Comparison of ENCODE assay signal across 31 cellular contexts in the genomic region with DNA sequence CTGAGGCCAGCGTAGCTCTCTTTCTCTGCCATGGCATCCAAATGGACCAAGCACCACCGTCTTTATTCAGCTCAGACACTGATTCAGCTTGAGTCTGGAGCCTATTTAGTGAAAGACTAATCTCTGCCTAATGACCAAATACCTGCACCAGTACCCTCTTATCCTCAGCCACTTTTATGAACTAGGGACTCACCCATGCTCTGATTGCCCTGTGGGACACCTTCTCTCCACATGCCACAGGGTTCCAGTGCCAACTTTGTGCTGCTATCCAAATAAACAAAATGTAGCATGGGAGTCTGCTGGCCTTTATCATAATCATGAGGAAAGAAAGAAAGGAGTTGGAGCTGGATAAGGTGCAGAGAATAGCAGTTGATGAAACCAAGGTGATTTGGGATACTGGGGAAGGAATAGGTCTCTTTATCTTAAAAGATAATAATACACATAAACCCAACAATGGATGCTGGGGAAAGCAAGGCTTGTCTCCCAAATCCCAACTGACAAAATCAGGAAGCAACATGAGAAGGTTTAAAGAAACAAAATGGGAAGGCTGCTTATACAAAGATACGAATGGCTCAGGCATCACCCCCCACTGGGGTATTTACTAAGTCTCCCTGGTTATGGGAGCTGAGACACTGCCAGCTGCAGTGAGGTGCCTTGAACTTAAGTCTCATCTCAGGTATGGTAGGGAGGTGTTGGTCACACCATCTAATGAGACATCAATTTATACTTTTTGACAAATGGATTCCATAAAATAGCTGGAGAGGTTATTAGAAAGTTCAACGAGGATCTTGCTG.
"Had no signal": no experiment of that assay in that cellular context is flagged by ENCODE, and none has a peak within 500 bp of the region (broad histone marks: within the 10 kb centered on the region; RNA-seq: fewer than 3 reads in every experiment).

No MANE protein-coding gene starts in this region.

- H3K9me3 Mint-ChIP-seq: activated CD8-positive, alpha-beta T cell treated with anti-CD3 and anti-CD28 coated beads for 36 hours; activated naive CD8-positive, alpha-beta T cell treated with anti-CD3 and anti-CD28 coated beads for 36 hours; activated T-cell treated with anti-CD3 and anti-CD28 coated beads, Interleukin-2, amount 50 U/mL, for 72 hours; activated T-helper 17 cell treated with anti-CD3 and anti-CD28 coated beads, Interleukin-2, amount 50 U/mL, for 72 hours; T-helper 1 cell treated with Interleukin-12 subunit alpha and Interleukin-12 subunit beta and Interleukin-4 antibody, amounts not matched to agents 30 μg/mL and 1 μg/mL, for 36 hours; T-helper 2 cell treated with Interferon-gamma antibody and Interleukin-4, amounts not matched to agents 5 μg/mL and 100 μg/mL, for 36 hours had no signal

- H3K4me1 Mint-ChIP-seq: activated B cell treated with CpG ODN at 0.5 μM for 24 hours; activated naive CD8-positive, alpha-beta T cell treated with anti-CD3 and anti-CD28 coated beads for 36 hours; activated T-helper 17 cell treated with anti-CD3 and anti-CD28 coated beads, Interleukin-2, amount 50 U/mL, for 72 hours had no signal

- H3K27ac Mint-ChIP-seq: activated B cell treated with CpG ODN at 0.5 μM for 24 hours; activated CD8-positive, alpha-beta T cell treated with anti-CD3 and anti-CD28 coated beads for 36 hours; activated naive CD8-positive, alpha-beta T cell treated with anti-CD3 and anti-CD28 coated beads for 36 hours; activated T-cell treated with anti-CD3 and anti-CD28 coated beads, Interleukin-2, amount 50 U/mL, for 72 hours; activated T-helper 17 cell treated with anti-CD3 and anti-CD28 coated beads, Interleukin-2, amount 50 U/mL, for 72 hours; T-helper 1 cell treated with Interleukin-12 subunit alpha and Interleukin-12 subunit beta and Interleukin-4 antibody, amounts not matched to agents 30 μg/mL and 1 μg/mL, for 36 hours; T-helper 2 cell treated with Interferon-gamma antibody and Interleukin-4, amounts not matched to agents 5 μg/mL and 100 μg/mL, for 36 hours had no signal

- DNase-seq: activated B cell treated with CpG ODN at 0.5 μM for 24 hours; activated CD4-positive, alpha-beta T cell treated with anti-CD3 and anti-CD28 coated beads for 48 hours; activated CD4-positive, alpha-beta T cell treated with anti-CD3 and anti-CD28 coated beads, Interleukin-2, amount 50 U/mL, for 4 hours; activated CD4-positive, CD25-positive, alpha-beta regulatory T cell treated with anti-CD3 and anti-CD28 coated beads, Interleukin-2, amount 50 U/mL, for 72 hours; activated CD8-positive, alpha-beta T cell treated with anti-CD3 and anti-CD28 coated beads for 36 hours; activated effector memory CD4-positive, alpha-beta T cell treated with anti-CD3 and anti-CD28 coated beads, Interleukin-2, amount 50 U/mL, for 16 hours; activated naive CD4-positive, alpha-beta T cell; activated naive CD4-positive, alpha-beta T cell treated with anti-CD3 and anti-CD28 coated beads, Interleukin-2, amount 50 U/mL, for 16 hours; activated naive CD8-positive, alpha-beta T cell treated with anti-CD3 and anti-CD28 coated beads for 36 hours; activated T-cell treated with anti-CD3 and anti-CD28 coated beads, Interleukin-2, amount 50 U/mL, for 1 hour; activated T-cell treated with anti-CD3 and anti-CD28 coated beads, Interleukin-2, amount 50 U/mL, for 72 hours; amniotic stem cell; aorta; brain microvascular endothelial cell; central memory CD4-positive, alpha-beta T cell; Karpas-422; NCI-H1105 treated with DMSO at 0.1 percent for 48 hours; NCI-H1436; NCI-H1694; NCI-H1930; NCI-H2081 treated with DMSO at 0.1 percent for 48 hours; NCI-H2171; NCI-H446 treated with DMSO at 0.1 percent for 48 hours; NCI-H524; SHP77; SJCRH30 had no signal

- H3K27me3 ChIP-seq: brain microvascular endothelial cell, SJCRH30 had no signal

- H3K4me3 Mint-ChIP-seq: activated B cell treated with CpG ODN at 0.5 μM for 24 hours; activated CD8-positive, alpha-beta T cell treated with anti-CD3 and anti-CD28 coated beads for 36 hours; activated naive CD8-positive, alpha-beta T cell treated with anti-CD3 and anti-CD28 coated beads for 36 hours; activated T-cell treated with anti-CD3 and anti-CD28 coated beads, Interleukin-2, amount 50 U/mL, for 72 hours; activated T-helper 17 cell treated with anti-CD3 and anti-CD28 coated beads, Interleukin-2, amount 50 U/mL, for 72 hours; T-helper 1 cell treated with Interleukin-12 subunit alpha and Interleukin-12 subunit beta and Interleukin-4 antibody, amounts not matched to agents 30 μg/mL and 1 μg/mL, for 36 hours; T-helper 2 cell treated with Interferon-gamma antibody and Interleukin-4, amounts not matched to agents 5 μg/mL and 100 μg/mL, for 36 hours had no signal

- H3K9me3 ChIP-seq: SJCRH30 had no signal

- H3K36me3 Mint-ChIP-seq: activated naive CD8-positive, alpha-beta T cell treated with anti-CD3 and anti-CD28 coated beads for 36 hours had no signal

- ATAC-seq: activated CD8-positive, alpha-beta T cell treated with anti-CD3 and anti-CD28 coated beads for 36 hours; activated T-cell treated with anti-CD3 and anti-CD28 coated beads, Interleukin-2, amount 50 U/mL, for 72 hours; activated T-helper 17 cell treated with anti-CD3 and anti-CD28 coated beads, Interleukin-2, amount 50 U/mL, for 72 hours; Panc1 had no signal

- H3K4me1 ChIP-seq: SJCRH30 had no signal

- H3K27ac ChIP-seq: brain microvascular endothelial cell, SJCRH30, SK-N-MC had no signal
